12 cellular contexts compared by ENCODE assay signal in genomic region chr4:158610790-158611189, GRCh38.
A peak's percentile ranks its signal among the peaks of the same experiment; 100 is the strongest.
DNase-seq lines count a peak whose midpoint lies in the region; ATAC-seq, FAIRE-seq and TF ChIP-seq lines count a peak whose summit lies in the region.
"Had no signal": no experiment of that assay in that cellular context is flagged by ENCODE, and none has a peak within 500 bp of the region (broad histone marks: within the 10 kb centered on the region; RNA-seq: fewer than 3 reads in every experiment).

No MANE protein-coding gene starts in this region.

- H3K9me3 ChIP-seq in endothelial cell of umbilical vein (replicated peaks; ENCODE audit: control insufficient read depth, insufficient read depth, low read length) = no peaks in the 10 kb centered on the region

- POLR2A ChIA-PET in endothelial cell of umbilical vein (lab: Charles Lee) = no interaction called here

- no peak for FAIRE-seq in endothelial cell of umbilical vein (lab: Jason Lieb, UNC)
- FAIRE-seq: RCC 7860 had no signal

- CTCF ChIA-PET in endothelial cell of umbilical vein (lab: Charles Lee) = interaction anchor here (1.1 kb wide), 1 partner anchor 7 kb away, joined by 3 read pairs; no protein-coding TSS in a partner anchor

- BruUV-seq in endothelial cell of umbilical vein (replicated peaks; lab: Mats Ljungman, UMichigan) = no TSS peak

- H3K27me3 ChIP-seq in endothelial cell of umbilical vein (ENCODE audit: control insufficient read depth in 2 of 2, insufficient read depth in 2 of 2, low read length in 2 of 2) = no peaks in the 10 kb centered on the region

- no peak overlapping the region for H3K27ac ChIP-seq in endothelial cell of umbilical vein (ENCODE audit: insufficient read depth, low read depth, low read length)

- no peak overlapping the region for H3K9ac ChIP-seq in endothelial cell of umbilical vein (replicated peaks; ENCODE audit: extremely low read depth, insufficient read depth, low read length)

- DNase-seq in endothelial cell of umbilical vein (ENCODE audit: low read depth, low spot score) = peak; percentile 6
- DNase-seq in 8988T = no peak
- DNase-seq in nucleus accumbens (lab: John Stamatoyannopoulos, UW) = no peak
- DNase-seq in ureter (ENCODE audit: low spot score) = no peak
- no peak for DNase-seq in HK-2 (ENCODE audit: unreplicated experiment)
- DNase-seq: DMS 273 treated with DMSO at 0.1 percent for 48 hours; effector memory CD8-positive, alpha-beta T cell; stimulated activated CD4-positive, alpha-beta T cell treated with anti-CD3 and anti-CD28 coated beads, Interleukin-4, amount 100 ng/mL, for 4 hours had no signal

- no peak for TF ChIP-seq CTCF in endothelial cell of umbilical vein (IDR thresholded peaks at IDR 0.05; ENCODE audit: extremely low read depth in 1 of 2, insufficient read depth in 1 of 2, low read depth in 1 of 2, low read length in 2 of 2)

- no peak overlapping the region for H3K4me2 ChIP-seq in endothelial cell of umbilical vein (ENCODE audit: insufficient read depth, low read length)

- H4K20me1 ChIP-seq in endothelial cell of umbilical vein (replicated peaks; ENCODE audit: control insufficient read depth, extremely low read depth, insufficient read depth, low read length) = no peaks in the 10 kb centered on the region

- ATAC-seq in GM18511 (IDR thresholded peaks at IDR 0.05; ENCODE audit: unreplicated experiment) (peak; percentile 96), GM21576 (IDR thresholded peaks at IDR 0.05; ENCODE audit: unreplicated experiment) (peak; percentile 96), HG03378 (IDR thresholded peaks at IDR 0.05; ENCODE audit: unreplicated experiment) (peak; percentile 96)
- ATAC-seq: effector memory CD8-positive, alpha-beta T cell had no signal

- TF ChIP-seq POLR2A in endothelial cell of umbilical vein (IDR thresholded peaks at IDR 0.05; ENCODE audit: low read depth, low read length) = no peak

- H3K4me3 ChIP-seq in endothelial cell of umbilical vein (replicated peaks in 1 of 3; ENCODE audit: insufficient read depth in 1 of 3, low read depth in 1 of 3, low read length in 3 of 3) = no peak overlapping the region

- intact Hi-C loops in endothelial cell of umbilical vein (cut with micrococcal nuclease) = no loop called here

- H3K4me1 ChIP-seq in endothelial cell of umbilical vein (ENCODE audit: control insufficient read depth, extremely low read depth, insufficient read depth, low read length) = no peaks in the 10 kb centered on the region

- H3K79me2 ChIP-seq in endothelial cell of umbilical vein (ENCODE audit: control insufficient read depth, insufficient read depth, low read length) = no peaks in the 10 kb centered on the region

- dilution Hi-C loops in endothelial cell of umbilical vein (cut with MboI; ENCODE audit: extremely low pct_ligation_motif_present, low sequenced_read_pairs) = no loop called here

- H2AFZ ChIP-seq in endothelial cell of umbilical vein (ENCODE audit: low read depth, low read length) = no peak overlapping the region

- no peaks in the 10 kb centered on the region for H3K36me3 ChIP-seq in endothelial cell of umbilical vein (ENCODE audit: control insufficient read depth in 2 of 2, extremely low read depth in 1 of 2, insufficient read depth in 2 of 2, low read length in 2 of 2)

- H3K9me1 ChIP-seq in endothelial cell of umbilical vein (replicated peaks; ENCODE audit: control insufficient read depth, extremely low read depth, insufficient read depth, low read length) = no peaks in the 10 kb centered on the region

TF ChIP-seq in endothelial cell of umbilical vein, 7 proteins besides CTCF, POLR2A, EP300 and RAD21:
- no peak for TF ChIP-seq MYC (IDR thresholded peaks at IDR 0.05; ENCODE audit: low read depth, low read length)
- TF ChIP-seq FOS (IDR thresholded peaks at IDR 0.05; ENCODE audit: borderline replicate concordance, insufficient read depth, low read length) = no peak
- no peak for TF ChIP-seq JUN (IDR thresholded peaks at IDR 0.05; ENCODE audit: borderline replicate concordance, insufficient read depth, insufficient read length, low read depth)
- peak; percentile 20 for TF ChIP-seq GATA2 (IDR thresholded peaks at IDR 0.05; ENCODE audit: insufficient read depth, insufficient read length, low read depth, low read length)
TF ChIP-seq in endothelial cell of umbilical vein: peak in this region for 1.
